8 cellular contexts compared by ENCODE assay signal in genomic region chr6:85450578-85450884, GRCh38.
DNase-seq lines count a peak whose midpoint lies in the region; ATAC-seq lines count a peak whose summit lies in the region.

No MANE protein-coding gene starts in this region.

- ATAC-seq in GM19035 (IDR thresholded peaks at IDR 0.05; ENCODE audit: unreplicated experiment) (peak; percentile 23), HG03159 (IDR thresholded peaks at IDR 0.05; ENCODE audit: unreplicated experiment) (peak; percentile 16), HG03439 (IDR thresholded peaks at IDR 0.05; ENCODE audit: unreplicated experiment) (no peak), HG03097 (IDR thresholded peaks at IDR 0.05; ENCODE audit: low FRiP score, unreplicated experiment) (no peak)
- peak; percentile 20 for ATAC-seq in central memory CD8-positive, alpha-beta T cell (replicated peaks; ENCODE audit: extremely low read depth, poor library complexity, severe bottlenecking)

- no peak for DNase-seq in central memory CD8-positive, alpha-beta T cell (ENCODE audit: low spot score in 2 of 2)
- DNase-seq in activated gamma-delta T cell treated with Interleukin-2 at 50 U/mL for 16 hours (no peak), NOMO-1 treated with dmso at 0.1 percent for 144 hours (lab: John Stamatoyannopoulos, UW; ENCODE audit: unreplicated experiment) (no peak)

- H3K4me1 ChIP-seq in muscle layer of colon (ENCODE audit: insufficient read depth, low read length) = peaks cover 21% of the 10 kb centered on the region

- H3K4me3 ChIP-seq in muscle layer of colon (ENCODE audit: low read depth in 1 of 2, low read length in 2 of 2) = peak overlapping the region; percentile 58 to 59

- H3K27ac Mint-ChIP-seq in central memory CD8-positive, alpha-beta T cell (ENCODE audit: low read depth) = peak overlapping the region; percentile 49

- H3K27me3 Mint-ChIP-seq in central memory CD8-positive, alpha-beta T cell = peaks cover 63% of the 10 kb centered on the region

- no peaks in the 10 kb centered on the region for H3K36me3 ChIP-seq in muscle layer of colon (ENCODE audit: insufficient read depth, low read length)

- H3K36me3 Mint-ChIP-seq in central memory CD8-positive, alpha-beta T cell (ENCODE audit: insufficient read depth) = peaks cover 10% of the 10 kb centered on the region

- no peaks in the 10 kb centered on the region for H3K9me3 ChIP-seq in muscle layer of colon (ENCODE audit: low read length)

- peak overlapping the region; percentile 88 for H3K4me3 Mint-ChIP-seq in central memory CD8-positive, alpha-beta T cell

- H3K9me3 Mint-ChIP-seq in central memory CD8-positive, alpha-beta T cell = no peaks in the 10 kb centered on the region

- H3K27ac ChIP-seq in muscle layer of colon (ENCODE audit: low read depth, low read length) = no peak overlapping the region

- peaks cover 51% of the 10 kb centered on the region for H3K4me1 Mint-ChIP-seq in central memory CD8-positive, alpha-beta T cell

- peak overlapping the region; percentile 47 for H3K9ac ChIP-seq in muscle layer of colon (ENCODE audit: low read length)

- no peaks in the 10 kb centered on the region for H3K27me3 ChIP-seq in muscle layer of colon (ENCODE audit: control insufficient read depth in 1 of 2, insufficient read depth in 2 of 2, low read length in 2 of 2)

Comparison
In these comparisons a context has a peak if more than half of its experiments do, and no peak if none do; other contexts are left out.
1. ATAC-seq: peak in GM19035 (single experiment), HG03159 (single experiment) and central memory CD8-positive, alpha-beta T cell (single experiment); none in HG03439 (single experiment) and HG03097 (single experiment).